In genomic region chr21:29433366-29434059, GRCh38 we compare ENCODE assay signal across 20 cellular contexts.
DNase-seq lines count a peak whose midpoint lies in the region; ATAC-seq, FAIRE-seq and TF ChIP-seq lines count a peak whose summit lies in the region.
"Had no signal": no experiment of that assay in that cellular context is flagged by ENCODE, and none has a peak within 500 bp of the region (broad histone marks: within the 10 kb centered on the region; RNA-seq: fewer than 3 reads in every experiment).

No MANE protein-coding gene starts in this region.

- no peak overlapping the region for H3K4me3 Mint-ChIP-seq in CD4-positive, alpha-beta T cell
- no peak overlapping the region for H3K4me3 Mint-ChIP-seq in nephron
- H3K4me3 Mint-ChIP-seq in activated CD8-positive, alpha-beta memory T cell treated with anti-CD3 and anti-CD28 coated beads, Interleukin-2, amount 10 ng/mL, durations not matched to agents 7 days and 5 days, result no peak overlapping the region
- H3K4me3 Mint-ChIP-seq: natural killer cell had no signal

- CTCF ChIA-PET in CD4-positive, alpha-beta T cell (lab: Charles Lee), result no interaction called here
- CTCF ChIA-PET in HEK293 (lab: Yijun Ruan, JAX), result no interaction called here
- CTCF ChIA-PET in activated CD8-positive, alpha-beta memory T cell treated with anti-CD3 and anti-CD28 coated beads, Interleukin-2, amount 10 ng/mL, durations not matched to agents 7 days and 5 days (lab: Charles Lee), result no interaction called here

- no peaks in the 10 kb centered on the region for H3K9me3 Mint-ChIP-seq in CD4-positive, alpha-beta T cell
- H3K9me3 Mint-ChIP-seq in nephron, result no peaks in the 10 kb centered on the region
- H3K9me3 Mint-ChIP-seq in activated CD8-positive, alpha-beta memory T cell treated with anti-CD3 and anti-CD28 coated beads, Interleukin-2, amount 10 ng/mL, durations not matched to agents 7 days and 5 days (ENCODE audit: low read depth), result no peaks in the 10 kb centered on the region
- H3K9me3 Mint-ChIP-seq: natural killer cell had no signal

- peak overlapping the region; percentile 35 for H3K27ac Mint-ChIP-seq in CD4-positive, alpha-beta T cell
- peak overlapping the region; percentile 25 to 93 (median 88) for H3K27ac Mint-ChIP-seq in nephron
- H3K27ac Mint-ChIP-seq in activated CD8-positive, alpha-beta memory T cell treated with anti-CD3 and anti-CD28 coated beads, Interleukin-2, amount 10 ng/mL, durations not matched to agents 7 days and 5 days, result no peak overlapping the region
- H3K27ac Mint-ChIP-seq: activated CD4-positive, alpha-beta T cell treated with anti-CD3 and anti-CD28 coated beads, Interleukin-2, amount 10 ng/mL, durations not matched to agents 7 days and 5 days; natural killer cell had no signal

- POLR2A ChIA-PET in CD4-positive, alpha-beta T cell (lab: Charles Lee), result no interaction called here
- POLR2A ChIA-PET in HEK293 (lab: Yijun Ruan, JAX), result no interaction called here

- DNase-seq in CD4-positive, alpha-beta T cell, result no peak
- DNase-seq in choroid plexus epithelial cell (ENCODE audit: low read depth) (peak; percentile 49), RCC 7860 (ENCODE audit: low spot score) (no peak)
- DNase-seq in activated CD8-positive, alpha-beta memory T cell treated with anti-CD3 and anti-CD28 coated beads, Interleukin-2, amount 10 ng/mL, durations not matched to agents 7 days and 5 days, result no peak
- DNase-seq: activated CD4-positive, alpha-beta T cell treated with anti-CD3 and anti-CD28 coated beads, Interleukin-2, amount 10 ng/mL, durations not matched to agents 7 days and 5 days; activated naive CD8-positive, alpha-beta T cell treated with anti-CD3 and anti-CD28 coated beads for 36 hours; GF-D8; heart right ventricle; islet precursor cell; natural killer cell; NCI-H2171; posterior cingulate gyrus; SK-N-SH had no signal

- FAIRE-seq in RCC 7860 (lab: Jason Lieb, UNC), result no peak
- FAIRE-seq: GM12891, HTR-8/SVneo had no signal

- H3K4me3 ChIP-seq in HEK293 (ENCODE audit: low read depth, low read length), result no peak overlapping the region
- no peak overlapping the region for H3K4me3 ChIP-seq in choroid plexus epithelial cell (ENCODE audit: low read depth, low read length)
- H3K4me3 ChIP-seq: breast epithelium, heart right ventricle had no signal

- no peaks in the 10 kb centered on the region for H3K27me3 ChIP-seq in CD4-positive, alpha-beta T cell (ENCODE audit: control insufficient read depth, insufficient read depth, low read length)
- H3K27me3 ChIP-seq: breast epithelium, heart right ventricle had no signal

- intact Hi-C loops in CD4-positive, alpha-beta T cell (cut with DNase I, micrococcal nuclease), result no loop called here

- no peaks in the 10 kb centered on the region for H3K36me3 Mint-ChIP-seq in CD4-positive, alpha-beta T cell (ENCODE audit: low read depth)
- peaks cover 3% of the 10 kb centered on the region for H3K36me3 Mint-ChIP-seq in nephron (ENCODE audit: low read depth)
- no peaks in the 10 kb centered on the region for H3K36me3 Mint-ChIP-seq in activated CD8-positive, alpha-beta memory T cell treated with anti-CD3 and anti-CD28 coated beads, Interleukin-2, amount 10 ng/mL, durations not matched to agents 7 days and 5 days
- H3K36me3 Mint-ChIP-seq: natural killer cell had no signal

- H3K4me1 Mint-ChIP-seq in CD4-positive, alpha-beta T cell (ENCODE audit: low read depth), result peaks cover 45% of the 10 kb centered on the region
- H3K4me1 Mint-ChIP-seq in nephron, result peaks cover 37% of the 10 kb centered on the region
- H3K4me1 Mint-ChIP-seq in activated CD8-positive, alpha-beta memory T cell treated with anti-CD3 and anti-CD28 coated beads, Interleukin-2, amount 10 ng/mL, durations not matched to agents 7 days and 5 days, result peaks cover 6% of the 10 kb centered on the region
- H3K4me1 Mint-ChIP-seq: natural killer cell had no signal

- no peak for TF ChIP-seq CTCF in CD4-positive, alpha-beta T cell (IDR thresholded peaks at IDR 0.05)
- no peak for TF ChIP-seq CTCF in HEK293 (tag by site-specific recombination; IDR thresholded peaks at IDR 0.05)
- no peak for TF ChIP-seq CTCF in choroid plexus epithelial cell (conservative IDR thresholded peaks at IDR 0.05; ENCODE audit: low read depth, low read length)
- no peak for TF ChIP-seq CTCF in nephron (IDR thresholded peaks at IDR 0.05; ENCODE audit: unreplicated experiment in 3 of 3)

- H3K27ac ChIP-seq in CD4-positive, alpha-beta T cell (ENCODE audit: low read depth, low read length), result no peak overlapping the region
- no peak overlapping the region for H3K27ac ChIP-seq in HEK293 (ENCODE audit: extremely low read depth, low read depth, low read length)
- H3K27ac ChIP-seq: breast epithelium, heart right ventricle had no signal

- ATAC-seq in CD4-positive, alpha-beta T cell (ENCODE audit: poor library complexity), result no peak
- ATAC-seq in HG03520 (IDR thresholded peaks at IDR 0.05; ENCODE audit: unreplicated experiment), result no peak
- ATAC-seq in activated CD8-positive, alpha-beta memory T cell treated with anti-CD3 and anti-CD28 coated beads, Interleukin-2, amount 10 ng/mL, durations not matched to agents 7 days and 5 days, result no peak
- ATAC-seq in GM21526 (IDR thresholded peaks at IDR 0.05; ENCODE audit: low FRiP score, unreplicated experiment), result no peak
- ATAC-seq: heart right ventricle, natural killer cell had no signal

- H3K4me1 ChIP-seq in HEK293 (ENCODE audit: control insufficient read depth, insufficient read depth, low read length), result 0 out of 2 replicates have a peak, but pooled peaks cover 2% of the 10 kb centered on the region
- H3K4me1 ChIP-seq: breast epithelium had no signal

- H3K36me3 ChIP-seq in HEK293 (ENCODE audit: control insufficient read depth in 2 of 2, insufficient read depth in 1 of 2, low read length in 2 of 2), result no peaks in the 10 kb centered on the region
- H3K36me3 ChIP-seq: breast epithelium, heart right ventricle had no signal

- no peaks in the 10 kb centered on the region for H3K9me3 ChIP-seq in CD4-positive, alpha-beta T cell (ENCODE audit: control insufficient read depth, low read length)
- H3K9me3 ChIP-seq in HEK293 (ENCODE audit: control insufficient read depth, insufficient read depth, low read depth, low read length), result no peaks in the 10 kb centered on the region
- H3K9me3 ChIP-seq: breast epithelium, heart right ventricle, SK-N-SH had no signal

- H3K27me3 Mint-ChIP-seq in CD4-positive, alpha-beta T cell, result no peaks in the 10 kb centered on the region
- peaks cover 5% of the 10 kb centered on the region for H3K27me3 Mint-ChIP-seq in nephron (ENCODE audit: low read depth)
- no peaks in the 10 kb centered on the region for H3K27me3 Mint-ChIP-seq in activated CD8-positive, alpha-beta memory T cell treated with anti-CD3 and anti-CD28 coated beads, Interleukin-2, amount 10 ng/mL, durations not matched to agents 7 days and 5 days
- H3K27me3 Mint-ChIP-seq: activated CD4-positive, alpha-beta T cell treated with anti-CD3 and anti-CD28 coated beads, Interleukin-2, amount 10 ng/mL, durations not matched to agents 7 days and 5 days; activated naive CD8-positive, alpha-beta T cell treated with anti-CD3 and anti-CD28 coated beads for 36 hours had no signal

TF ChIP-seq in HEK293, 187 proteins besides CTCF, POLR2A, EP300 and RAD21 (continues in another document):
- no peak for TF ChIP-seq ZSCAN23 (tag by site-specific recombination; IDR thresholded peaks at IDR 0.05)
- TF ChIP-seq FEZF1 (tag by site-specific recombination; IDR thresholded peaks at IDR 0.05), result peak; percentile 38; the same call in 1 of the 2 replicates
- no peak for TF ChIP-seq ZNF426 (tag by site-specific recombination; IDR thresholded peaks at IDR 0.05)
- peak; percentile 24; the same call in 1 of the 2 replicates for TF ChIP-seq PRDM6 (tag by site-specific recombination; IDR thresholded peaks at IDR 0.05)
- no peak for TF ChIP-seq ZNF2 (tag by site-specific recombination; IDR thresholded peaks at IDR 0.05)
- no peak for TF ChIP-seq ZNF184 (tag by site-specific recombination; IDR thresholded peaks at IDR 0.05)
- TF ChIP-seq TCF7L2 (IDR thresholded peaks at IDR 0.05; ENCODE audit: borderline replicate concordance, low read depth, low read length), result peak; percentile 90
- no peak for TF ChIP-seq ZNF341 (tag by site-specific recombination; IDR thresholded peaks at IDR 0.05; ENCODE audit: low read depth)
- TF ChIP-seq ZSCAN18 (tag by site-specific recombination; IDR thresholded peaks at IDR 0.05), result no peak
